2 cellular contexts compared by ENCODE assay signal in the genomic region with DNA sequence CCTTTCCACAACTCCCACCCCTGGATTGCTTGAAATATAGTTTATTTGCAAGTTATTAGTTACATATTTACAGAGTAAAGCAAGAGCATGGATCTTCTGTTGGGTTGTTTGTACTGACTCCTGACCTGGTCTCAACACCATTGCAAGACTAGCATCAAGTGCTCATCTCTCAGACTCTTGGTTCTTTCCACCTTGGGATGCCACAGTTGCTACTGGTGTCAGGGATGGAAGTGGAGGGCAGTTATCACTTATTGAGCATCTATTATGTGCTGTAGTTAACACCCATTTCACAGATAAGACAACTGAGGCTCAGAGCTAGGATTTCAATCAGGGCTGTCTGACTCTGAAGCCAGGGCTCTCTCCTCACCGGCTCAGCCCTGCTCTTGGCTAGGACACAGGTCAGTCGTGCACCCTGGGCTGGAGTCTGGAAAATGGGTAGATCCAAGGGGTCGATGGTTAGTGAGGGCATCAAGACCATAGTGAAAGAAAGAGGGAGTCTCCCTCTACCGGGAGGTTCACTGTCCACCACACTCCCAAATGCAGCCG.
TF ChIP-seq lines count a peak whose summit lies in the region.

No MANE protein-coding gene starts in this region.

TF ChIP-seq in SK-N-SH, 30 proteins besides CTCF, POLR2A, EP300 and RAD21 (continued from another document):
- TF ChIP-seq, protein P1, sequence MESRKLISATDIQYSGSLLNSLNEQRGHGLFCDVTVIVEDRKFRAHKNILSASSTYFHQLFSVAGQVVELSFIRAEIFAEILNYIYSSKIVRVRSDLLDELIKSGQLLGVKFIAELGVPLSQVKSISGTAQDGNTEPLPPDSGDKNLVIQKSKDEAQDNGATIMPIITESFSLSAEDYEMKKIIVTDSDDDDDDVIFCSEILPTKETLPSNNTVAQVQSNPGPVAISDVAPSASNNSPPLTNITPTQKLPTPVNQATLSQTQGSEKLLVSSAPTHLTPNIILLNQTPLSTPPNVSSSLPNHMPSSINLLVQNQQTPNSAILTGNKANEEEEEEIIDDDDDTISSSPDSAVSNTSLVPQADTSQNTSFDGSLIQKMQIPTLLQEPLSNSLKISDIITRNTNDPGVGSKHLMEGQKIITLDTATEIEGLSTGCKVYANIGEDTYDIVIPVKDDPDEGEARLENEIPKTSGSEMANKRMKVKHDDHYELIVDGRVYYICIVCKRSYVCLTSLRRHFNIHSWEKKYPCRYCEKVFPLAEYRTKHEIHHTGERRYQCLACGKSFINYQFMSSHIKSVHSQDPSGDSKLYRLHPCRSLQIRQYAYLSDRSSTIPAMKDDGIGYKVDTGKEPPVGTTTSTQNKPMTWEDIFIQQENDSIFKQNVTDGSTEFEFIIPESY (IDR thresholded peaks at IDR 0.05; ENCODE audit: borderline replicate concordance, low read depth): no peak
- TF ChIP-seq CHD2 (IDR thresholded peaks at IDR 0.05; ENCODE audit: low read length, partially characterized antibody) (no peak), MXI1 (IDR thresholded peaks at IDR 0.05; ENCODE audit: low read depth, low read length) (no peak), JUND (IDR thresholded peaks at IDR 0.05) (no peak), RFX5 (IDR thresholded peaks at IDR 0.05; ENCODE audit: low read length) (no peak)
- TF ChIP-seq, protein P2, sequence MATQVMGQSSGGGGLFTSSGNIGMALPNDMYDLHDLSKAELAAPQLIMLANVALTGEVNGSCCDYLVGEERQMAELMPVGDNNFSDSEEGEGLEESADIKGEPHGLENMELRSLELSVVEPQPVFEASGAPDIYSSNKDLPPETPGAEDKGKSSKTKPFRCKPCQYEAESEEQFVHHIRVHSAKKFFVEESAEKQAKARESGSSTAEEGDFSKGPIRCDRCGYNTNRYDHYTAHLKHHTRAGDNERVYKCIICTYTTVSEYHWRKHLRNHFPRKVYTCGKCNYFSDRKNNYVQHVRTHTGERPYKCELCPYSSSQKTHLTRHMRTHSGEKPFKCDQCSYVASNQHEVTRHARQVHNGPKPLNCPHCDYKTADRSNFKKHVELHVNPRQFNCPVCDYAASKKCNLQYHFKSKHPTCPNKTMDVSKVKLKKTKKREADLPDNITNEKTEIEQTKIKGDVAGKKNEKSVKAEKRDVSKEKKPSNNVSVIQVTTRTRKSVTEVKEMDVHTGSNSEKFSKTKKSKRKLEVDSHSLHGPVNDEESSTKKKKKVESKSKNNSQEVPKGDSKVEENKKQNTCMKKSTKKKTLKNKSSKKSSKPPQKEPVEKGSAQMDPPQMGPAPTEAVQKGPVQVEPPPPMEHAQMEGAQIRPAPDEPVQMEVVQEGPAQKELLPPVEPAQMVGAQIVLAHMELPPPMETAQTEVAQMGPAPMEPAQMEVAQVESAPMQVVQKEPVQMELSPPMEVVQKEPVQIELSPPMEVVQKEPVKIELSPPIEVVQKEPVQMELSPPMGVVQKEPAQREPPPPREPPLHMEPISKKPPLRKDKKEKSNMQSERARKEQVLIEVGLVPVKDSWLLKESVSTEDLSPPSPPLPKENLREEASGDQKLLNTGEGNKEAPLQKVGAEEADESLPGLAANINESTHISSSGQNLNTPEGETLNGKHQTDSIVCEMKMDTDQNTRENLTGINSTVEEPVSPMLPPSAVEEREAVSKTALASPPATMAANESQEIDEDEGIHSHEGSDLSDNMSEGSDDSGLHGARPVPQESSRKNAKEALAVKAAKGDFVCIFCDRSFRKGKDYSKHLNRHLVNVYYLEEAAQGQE (IDR thresholded peaks at IDR 0.05; ENCODE audit: low read depth, low read length): no peak

TF ChIP-seq in SK-N-SH treated with all-trans-retinoic acid at 6 μM for 48 hours, 23 proteins besides CTCF, POLR2A, EP300 and RAD21 (continued from another document):
- TF ChIP-seq TSHZ2 (CRISPR knock-in tag; IDR thresholded peaks at IDR 0.05) (no peak), ISL1 (CRISPR knock-in tag; IDR thresholded peaks at IDR 0.05) (no peak)
TF ChIP-seq in SK-N-SH treated with all-trans-retinoic acid at 6 μM for 48 hours: peak in this region for 0.
